ENCODE assay signal across 8 cellular contexts in genomic region chr20:47620808-47621805, GRCh38.
DNase-seq lines count a peak whose midpoint lies in the region; TF ChIP-seq lines count a peak whose summit lies in the region.

No MANE protein-coding gene starts in this region.

- no peak for TF ChIP-seq POLR2A in adrenal gland (IDR thresholded peaks at IDR 0.05)

- no peaks in the 10 kb centered on the region for H3K4me1 ChIP-seq in adrenal gland (replicated peaks in 1 of 2)

- no peaks in the 10 kb centered on the region for H3K27me3 ChIP-seq in adrenal gland

- in situ Hi-C loops in GM13977 (cut with MboI; ENCODE audit: low pct_unique_long_range_greater_than_20kb, low sequenced_read_pairs, unreplicated experiment) = loop anchor here (10.0 kb wide), 2 partner anchors 226 to 346 kb away; no protein-coding TSS in a partner anchor

- TF ChIP-seq CTCF in C4-2B (conservative IDR thresholded peaks at IDR 0.05) = peak; percentile 96
- peak; percentile 62 for TF ChIP-seq CTCF in GM13977 (IDR thresholded peaks at IDR 0.05; ENCODE audit: extremely low read depth, insufficient read depth, missing control alignments)
- TF ChIP-seq CTCF in adrenal gland (IDR thresholded peaks at IDR 0.05) = peak; percentile 71 to 94 (median 82)

- intact Hi-C loops in adrenal gland (cut with DNase I) = loop anchor here (10.0 kb wide), 3 partner anchors 216 to 426 kb away; no protein-coding TSS in a partner anchor

- WGBS in adrenal gland, 4 donors = 41 to 45% (median 43%) methylated on average over 8 of the region's 8 CpGs

- H3K36me3 ChIP-seq in adrenal gland (replicated peaks in 1 of 2) = peaks cover 0 to 3% of the 10 kb centered on the region in 2 donors

- no peaks in the 10 kb centered on the region for H3K9me3 ChIP-seq in adrenal gland (replicated peaks in 1 of 3)

- DNase-seq in GM13977 (ENCODE audit: low spot score) (peak; percentile 27), NCI-H2227 (lab: John Stamatoyannopoulos, UW; ENCODE audit: unreplicated experiment) (peak; percentile 73), adrenal gland (peak in 1 of 7 donors; percentile 21), iPS DF 4.7 (ENCODE audit: extremely low read depth, low spot score) (peak; percentile 1), superior temporal gyrus (ENCODE audit: extremely low spot score) (peak; percentile 85)
- DNase-seq in activated CD4-positive, alpha-beta T cell treated with anti-CD3 and anti-CD28 coated beads, Interleukin-2, amount 50 U/mL, for 1 hour = no peak
- DNase-seq in activated CD8-positive, alpha-beta memory T cell treated with anti-CD3 and anti-CD28 coated beads, Interleukin-2, amount 50 U/mL, for 48 hours = no peak

- no peak overlapping the region for H3K4me3 ChIP-seq in adrenal gland

- H3K27ac ChIP-seq in C4-2B = no peak overlapping the region
- H3K27ac ChIP-seq in adrenal gland = no peak overlapping the region

Comparison
In these comparisons a context has a peak if more than half of its experiments do, and no peak if none do; other contexts are left out.
1. DNase-seq: peak in GM13977 (single experiment), NCI-H2227 (single experiment), iPS DF 4.7 (single experiment) and superior temporal gyrus (single experiment); none in activated CD4-positive, alpha-beta T cell treated with anti-CD3 and anti-CD28 coated beads, Interleukin-2, amount 50 U/mL, for 1 hour (single experiment) and activated CD8-positive, alpha-beta memory T cell treated with anti-CD3 and anti-CD28 coated beads, Interleukin-2, amount 50 U/mL, for 48 hours (single experiment).
2. Peak in every context shown above with its lines, with median percentiles within 50 percentile points of each other: CTCF ChIP-seq.